ENCODE assay signal across 1 cellular context in the genomic region with DNA sequence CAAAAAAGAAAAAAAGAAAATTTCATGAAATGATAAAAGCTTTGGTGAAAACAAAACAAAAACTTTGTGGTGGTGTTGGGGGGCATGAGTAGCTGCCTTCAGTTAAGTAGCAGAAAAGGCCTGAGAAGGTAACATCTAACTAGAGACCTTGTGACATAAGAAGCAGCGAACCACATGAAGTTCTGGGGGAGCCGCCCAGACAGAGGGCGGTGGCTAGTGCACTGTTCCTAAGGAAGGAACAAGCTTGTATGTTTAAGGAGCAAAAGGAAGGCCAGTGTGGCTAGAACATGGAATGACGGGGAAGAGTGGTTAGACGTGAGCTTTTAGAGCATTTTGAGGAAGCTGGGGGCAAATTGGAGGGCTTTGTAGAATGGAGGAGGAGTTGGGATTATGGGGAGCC.
TF ChIP-seq lines count a peak whose summit lies in the region.

No MANE protein-coding gene starts in this region.

TF ChIP-seq in HepG2, 621 proteins besides CTCF, POLR2A, EP300 and RAD21:
- TF ChIP-seq LBX2 (CRISPR knock-in tag; IDR thresholded peaks at IDR 0.05; ENCODE audit: borderline replicate concordance), result no peak
